Comparison of ENCODE assay signal across 8 cellular contexts in the genomic region with DNA sequence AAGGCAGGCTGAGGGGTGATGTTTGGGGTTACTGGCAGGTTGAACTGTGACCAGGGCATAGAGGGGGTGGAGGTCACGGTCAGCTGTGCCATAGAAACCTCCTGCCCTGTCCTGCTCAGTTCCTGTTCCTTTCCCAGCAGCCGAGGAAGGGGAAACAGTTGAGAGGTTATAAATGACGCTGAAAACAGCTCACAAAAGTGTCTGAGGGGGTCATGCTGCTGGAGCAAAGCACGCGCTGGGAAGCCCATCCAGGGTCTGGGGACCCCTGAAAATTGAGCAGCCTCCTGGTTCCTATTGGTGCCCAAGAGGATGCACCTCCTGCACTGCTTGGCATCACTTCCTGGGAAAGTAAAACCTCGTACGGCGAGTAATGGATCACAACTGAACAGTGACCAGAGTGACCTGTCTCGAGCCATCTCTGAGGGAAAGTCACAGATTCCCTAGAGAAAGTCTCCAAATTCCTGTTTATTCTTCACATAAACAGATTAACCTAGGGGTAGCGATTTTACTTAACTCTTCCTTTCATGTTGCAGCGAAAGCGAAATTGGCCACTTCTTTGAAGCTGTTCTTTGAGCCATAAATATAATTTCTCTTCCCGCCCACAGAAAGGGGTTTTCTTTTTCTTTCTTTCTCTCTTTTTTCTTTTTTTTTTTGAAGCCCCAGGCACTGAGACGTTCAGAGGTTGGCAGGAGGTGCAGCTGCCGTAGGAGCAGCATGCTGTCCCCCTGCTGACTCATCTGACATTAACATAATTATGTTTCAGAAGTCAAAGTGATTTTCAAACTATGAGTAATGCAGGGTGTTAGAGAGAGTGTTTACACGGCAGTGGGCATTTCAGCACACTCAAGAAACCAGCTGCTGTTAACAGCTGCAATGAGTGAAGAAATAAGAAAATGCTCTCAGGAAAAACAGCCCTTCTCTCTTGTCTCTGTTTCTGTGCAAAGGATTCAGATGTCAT. TPM values are rescaled to one million over a fixed set of nuclear protein-coding genes. Genes with fewer than 3 reads are reported as not detected.
DNase-seq lines count a peak whose midpoint lies in the region; ATAC-seq and TF ChIP-seq lines count a peak whose summit lies in the region.

No MANE protein-coding gene starts in this region.

- H3K79me2 ChIP-seq in DOHH2 (ENCODE audit: control insufficient read depth, low read length) = no peaks in the 10 kb centered on the region

- H3K27me3 ChIP-seq in DOHH2 (ENCODE audit: control insufficient read depth, low read length) (peaks cover 39% of the 10 kb centered on the region), heart left ventricle (no peaks in the 10 kb centered on the region)

- DNase-seq in RKO (ENCODE audit: low spot score) = peak; percentile 90
- DNase-seq in activated naive CD4-positive, alpha-beta T cell treated with anti-CD3 and anti-CD28 coated beads, Interleukin-2, amount 10 ng/mL, durations not matched to agents 7 days and 5 days = peak; percentile 63
- peak in 3 of 5 donors; percentile 23 to 41 (median 39) for DNase-seq in heart left ventricle
- no peak for DNase-seq in sciatic nerve (ENCODE audit: low spot score)
- no peak for DNase-seq in HK-2 (ENCODE audit: unreplicated experiment)

- TF ChIP-seq CTCF in DOHH2 (IDR thresholded peaks at IDR 0.05; ENCODE audit: low read depth, low read length, poor library complexity, severe bottlenecking) = no peak
- TF ChIP-seq CTCF in heart left ventricle (IDR thresholded peaks at IDR 0.05) = no peak

- H3K9me2 ChIP-seq in DOHH2 (replicated peaks; ENCODE audit: control insufficient read depth, low read length) = no peaks in the 10 kb centered on the region

- H4K20me1 ChIP-seq in DOHH2 (ENCODE audit: control insufficient read depth, insufficient read depth, low read depth, low read length) = no peaks in the 10 kb centered on the region

- H3K9me3 Mint-ChIP-seq in IgD-negative memory B cell = peaks cover 3 to 6% (median 5%) of the 10 kb centered on the region in 3 donors
- peaks cover 2% of the 10 kb centered on the region for H3K9me3 Mint-ChIP-seq in activated naive CD4-positive, alpha-beta T cell treated with anti-CD3 and anti-CD28 coated beads, Interleukin-2, amount 10 ng/mL, durations not matched to agents 7 days and 5 days

- peaks cover 2% of the 10 kb centered on the region for H3K27me3 Mint-ChIP-seq in IgD-negative memory B cell
- H3K27me3 Mint-ChIP-seq in activated naive CD4-positive, alpha-beta T cell treated with anti-CD3 and anti-CD28 coated beads, Interleukin-2, amount 10 ng/mL, durations not matched to agents 7 days and 5 days = peaks cover 31% of the 10 kb centered on the region

- no peak for TF ChIP-seq POLR2A in heart left ventricle (IDR thresholded peaks at IDR 0.05)

- peaks cover 4 to 12% (median 11%) of the 10 kb centered on the region in 3 donors for H3K4me1 Mint-ChIP-seq in IgD-negative memory B cell
- H3K4me1 Mint-ChIP-seq in activated naive CD4-positive, alpha-beta T cell treated with anti-CD3 and anti-CD28 coated beads, Interleukin-2, amount 10 ng/mL, durations not matched to agents 7 days and 5 days = peaks cover 23% of the 10 kb centered on the region

- H3K36me3 Mint-ChIP-seq in IgD-negative memory B cell = no peaks in the 10 kb centered on the region
- no peaks in the 10 kb centered on the region for H3K36me3 Mint-ChIP-seq in activated naive CD4-positive, alpha-beta T cell treated with anti-CD3 and anti-CD28 coated beads, Interleukin-2, amount 10 ng/mL, durations not matched to agents 7 days and 5 days

- ATAC-seq in GM21528 (IDR thresholded peaks at IDR 0.05; ENCODE audit: low FRiP score, unreplicated experiment) (peak; percentile 98), heart left ventricle (peak; percentile 57 to 88 (median 86)), sciatic nerve (peak; percentile 84)

- peak overlapping the region; percentile 89 to 98 (median 95) for H3K4me3 Mint-ChIP-seq in IgD-negative memory B cell
- H3K4me3 Mint-ChIP-seq in activated naive CD4-positive, alpha-beta T cell treated with anti-CD3 and anti-CD28 coated beads, Interleukin-2, amount 10 ng/mL, durations not matched to agents 7 days and 5 days = peak overlapping the region; percentile 76

- WGBS in heart left ventricle, 4 donors = 24 to 35% (median 30%) methylated on average over 16 of the region's 16 CpGs

- H3K4me2 ChIP-seq in DOHH2 (ENCODE audit: low read length) = peak overlapping the region; percentile 59

- H3K9me3 ChIP-seq in DOHH2 (ENCODE audit: control insufficient read depth, insufficient read depth, low read length) = no peaks in the 10 kb centered on the region
- H3K9me3 ChIP-seq in heart left ventricle = peaks cover 0 to 4% (median 0%) of the 10 kb centered on the region in 12 donors

- intact Hi-C loops in heart left ventricle (cut with DNase I) = loop anchor here in 1 of 10 donors (5.0 kb wide), 1 partner anchor 40 kb away; a partner anchor contains a TSS
- intact Hi-C loops in sciatic nerve (cut with DNase I) = no loop called here

- peak overlapping the region; percentile 18 to 51 (median 28) for H3K27ac Mint-ChIP-seq in IgD-negative memory B cell
- H3K27ac Mint-ChIP-seq in activated naive CD4-positive, alpha-beta T cell treated with anti-CD3 and anti-CD28 coated beads, Interleukin-2, amount 10 ng/mL, durations not matched to agents 7 days and 5 days = peak overlapping the region; percentile 91

- H3K4me3 ChIP-seq in DOHH2 (ENCODE audit: low read length) (peak overlapping the region; percentile 53), heart left ventricle (peak overlapping the region; percentile 16 to 65 (median 50))

- H3K36me3 ChIP-seq in DOHH2 (ENCODE audit: control insufficient read depth, low read length) = no peaks in the 10 kb centered on the region
- H3K36me3 ChIP-seq in heart left ventricle = no peaks in the 10 kb centered on the region

- peaks cover 11% of the 10 kb centered on the region for H3K4me1 ChIP-seq in DOHH2 (ENCODE audit: control insufficient read depth, low read length)
- H3K4me1 ChIP-seq in heart left ventricle = peaks cover 0 to 21% (median 9%) of the 10 kb centered on the region in 12 donors

- CTCF ChIA-PET in activated naive CD4-positive, alpha-beta T cell treated with anti-CD3 and anti-CD28 coated beads, Interleukin-2, amount 10 ng/mL, durations not matched to agents 7 days and 5 days (lab: Charles Lee) = interaction anchor here (0.9 to 2.4 kb wide), 8 partner anchors 8 to 111 kb away, joined by 3 to 7 read pairs (median 3); no protein-coding TSS in a partner anchor

- H3K27ac ChIP-seq in DOHH2 (ENCODE audit: low read depth, low read length) = no peak overlapping the region
- peak overlapping the region in 11 of 12 donors; percentile 31 to 82 (median 74) for H3K27ac ChIP-seq in heart left ventricle

- no peaks in the 10 kb centered on the region for H3F3A ChIP-seq in DOHH2 (ENCODE audit: control insufficient read depth, insufficient read depth)

RNA-seq across cellular contexts. Expression of a gene that starts 41.8 kb away (rescaled TPM):
- polyA plus RNA-seq in IgD-negative memory B cell (0.73 TPM), heart left ventricle (10 to 100 TPM; 17.8 to 74.5 TPM)
- total RNA-seq in heart left ventricle (10 to 100 TPM in 5 of 9 donors, 1 to 10 TPM in 4; 4.6 to 49.0 (median 11.0) TPM), sciatic nerve (32.4 TPM)

Comparison
In these comparisons a context has a peak if more than half of its experiments do, and no peak if none do; other contexts are left out.
1. DNase-seq: peak in RKO (single experiment), activated naive CD4-positive, alpha-beta T cell treated with anti-CD3 and anti-CD28 coated beads, Interleukin-2, amount 10 ng/mL, durations not matched to agents 7 days and 5 days (single experiment) and heart left ventricle (3 of 5); none in sciatic nerve (single experiment) and HK-2 (single experiment).
2. Peak in every context shown above with its lines, with median percentiles within 50 percentile points of each other: ATAC-seq.